24 cellular contexts compared by ENCODE assay signal in the genomic region with DNA sequence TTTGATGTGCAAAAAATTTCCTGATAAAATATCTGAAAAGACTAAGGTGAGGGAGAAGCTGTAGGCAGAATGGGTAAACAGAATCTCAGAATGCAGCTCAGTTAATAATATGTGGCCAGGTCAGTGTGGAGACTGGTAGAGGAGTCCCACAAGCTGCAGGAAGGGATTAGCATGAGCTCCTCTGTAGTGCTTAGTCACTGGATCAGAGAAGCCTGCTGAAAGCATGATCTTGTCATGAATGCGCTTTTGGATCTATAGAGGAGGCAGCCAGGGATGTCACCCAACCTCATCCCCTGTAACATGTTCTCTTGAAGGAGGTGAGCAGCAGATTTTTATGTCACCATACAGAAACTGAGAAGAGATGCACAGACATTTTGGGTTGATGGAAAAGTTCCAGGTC.
"Had no signal": no experiment of that assay in that cellular context is flagged by ENCODE, and none has a peak within 500 bp of the region (broad histone marks: within the 10 kb centered on the region; RNA-seq: fewer than 3 reads in every experiment).

No MANE protein-coding gene starts in this region.

- H3K27me3 ChIP-seq: neutrophil, uterus had no signal

- H3K4me1 ChIP-seq: uterus had no signal

- DNase-seq: activated B cell treated with CpG ODN at 0.5 μM for 24 hours; activated CD4-positive, alpha-beta T cell treated with anti-CD3 and anti-CD28 coated beads, Interleukin-2, amount 50 U/mL, for 1 hour; activated CD8-positive, alpha-beta T cell treated with anti-CD3 and anti-CD28 coated beads for 36 hours; activated gamma-delta T cell treated with Interleukin-2 at 50 U/mL for 16 hours; activated naive CD4-positive, alpha-beta T cell treated with anti-CD3 and anti-CD28 coated beads, Interleukin-2, amount 50 U/mL, for 16 hours; activated T-cell treated with anti-CD3 and anti-CD28 coated beads, Interleukin-2, amount 50 U/mL, for 4 hours; amygdala; caudate nucleus; cortex of kidney; effector memory CD8-positive, alpha-beta T cell; foreskin fibroblast; head of caudate nucleus; hippocampal formation; immature natural killer cell; natural killer cell; stimulated activated CD4-positive, alpha-beta T cell treated with anti-CD3 and anti-CD28 coated beads, Interleukin-12 subunit alpha, Interleukin-12 subunit beta, amount 100 ng/mL, for 4 hours; stimulated activated CD4-positive, alpha-beta T cell treated with anti-CD3 and anti-CD28 coated beads, Interleukin-4, amount 100 ng/mL, for 1 hour; T-helper 2 cell; uterus had no signal

- ATAC-seq: activated CD8-positive, alpha-beta T cell treated with anti-CD3 and anti-CD28 coated beads for 36 hours; activated T-cell treated with anti-CD3 and anti-CD28 coated beads, Interleukin-2, amount 50 U/mL, for 4 hours; activated T-helper 17 cell treated with anti-CD3 and anti-CD28 coated beads, Interleukin-2, amount 50 U/mL, for 72 hours; effector memory CD8-positive, alpha-beta T cell; natural killer cell; sciatic nerve; stimulated activated effector memory CD8-positive, alpha-beta T cell treated with anti-CD3 and anti-CD28 coated beads, Interleukin-12 subunit alpha, Interleukin-12 subunit beta, amount 100 ng/mL, for 72 hours had no signal

- H3K4me3 ChIP-seq: skin epidermis, uterus had no signal

- H3K36me3 ChIP-seq: neutrophil, uterus had no signal

- H3K9me3 ChIP-seq: neutrophil, uterus had no signal

- H3K27ac ChIP-seq: neutrophil, skin epidermis, uterus had no signal
